In genomic region chr7:111527545-111527944, GRCh38 we compare ENCODE assay signal across 14 cellular contexts. TPM values are rescaled to one million over a fixed set of nuclear protein-coding genes. Genes with fewer than 3 reads are reported as not detected.
DNase-seq lines count a peak whose midpoint lies in the region; ATAC-seq and TF ChIP-seq lines count a peak whose summit lies in the region.
"Had no signal": no experiment of that assay in that cellular context is flagged by ENCODE, and none has a peak within 500 bp of the region (broad histone marks: within the 10 kb centered on the region; RNA-seq: fewer than 3 reads in every experiment).

No MANE protein-coding gene starts in this region.

- no peaks in the 10 kb centered on the region for H3K27me3 ChIP-seq in thyroid gland
- H3K27me3 ChIP-seq: upper lobe of left lung had no signal

- DNase-seq in GM19240 (ENCODE audit: insufficient read length, low spot score): peak; percentile 5
- no peak for DNase-seq in SIG-M5 (lab: John Stamatoyannopoulos, UW)
- no peak for DNase-seq in AG20443 (ENCODE audit: low spot score)
- no peak for DNase-seq in GM03348 (ENCODE audit: low spot score)
- no peak for DNase-seq in thyroid gland
- DNase-seq: activated naive CD8-positive, alpha-beta T cell treated with anti-CD3 and anti-CD28 coated beads, Interleukin-2, amount 10 ng/mL, durations not matched to agents 7 days and 5 days; IMR-90; occipital lobe; stimulated activated CD4-positive, alpha-beta T cell treated with anti-CD3 and anti-CD28 coated beads, Interleukin-2, amount 100 ng/mL, for 48 hours; upper lobe of left lung had no signal

- H3K36me3 ChIP-seq in thyroid gland: no peaks in the 10 kb centered on the region
- H3K36me3 ChIP-seq: upper lobe of left lung had no signal

- TF ChIP-seq POLR2A in thyroid gland (IDR thresholded peaks at IDR 0.05): no peak

- H3K9me3 ChIP-seq in thyroid gland: no peaks in the 10 kb centered on the region
- H3K9me3 ChIP-seq: upper lobe of left lung had no signal

- H3K4me3 ChIP-seq in thyroid gland (replicated peaks in 1 of 3): no peak overlapping the region
- H3K4me3 ChIP-seq: upper lobe of left lung had no signal

- 57 to 64% methylated on average over 2 of the region's 2 CpGs for WGBS in thyroid gland, 2 donors

- ATAC-seq in HG02798 (IDR thresholded peaks at IDR 0.05; ENCODE audit: poor library complexity, unreplicated experiment): peak; percentile 92
- ATAC-seq in HG03571 (IDR thresholded peaks at IDR 0.05; ENCODE audit: unreplicated experiment): peak; percentile 88
- ATAC-seq: activated CD4-positive, CD25-positive, alpha-beta regulatory T cell treated with anti-CD3 and anti-CD28 coated beads, Interleukin-2, amount 50 U/mL, for 24 hours had no signal

- peaks cover 0 to 4% of the 10 kb centered on the region in 2 donors for H3K4me1 ChIP-seq in thyroid gland
- H3K4me1 ChIP-seq: upper lobe of left lung had no signal

- TF ChIP-seq CTCF in C4-2B (conservative IDR thresholded peaks at IDR 0.05) (no peak), thyroid gland (IDR thresholded peaks at IDR 0.05) (no peak)

- intact Hi-C loops in thyroid gland (cut with DNase I): no loop called here

- H3K27ac ChIP-seq in C4-2B (peak overlapping the region; percentile 56; the same call in 1 of the 2 replicates), thyroid gland (no peak overlapping the region)
- H3K27ac ChIP-seq: upper lobe of left lung had no signal

RNA-seq across cellular contexts. Expression of gene IMMP2L, which starts 34.7 kb away (rescaled TPM):
- total RNA-seq in thyroid gland: 10 to 100 TPM; 23.8 to 30.0 (median 27.7) TPM
